ENCODE assay signal across 10 cellular contexts in genomic region chr1:217369271-217369981, GRCh38.
DNase-seq lines count a peak whose midpoint lies in the region; ATAC-seq and TF ChIP-seq lines count a peak whose summit lies in the region.
"Had no signal": no experiment of that assay in that cellular context is flagged by ENCODE, and none has a peak within 500 bp of the region (broad histone marks: within the 10 kb centered on the region; RNA-seq: fewer than 3 reads in every experiment).

No MANE protein-coding gene starts in this region.

- no peak for TF ChIP-seq CTCF in retinal pigment epithelial cell (conservative IDR thresholded peaks at IDR 0.05; ENCODE audit: low read depth, low read length)

- ATAC-seq in HG02798 (IDR thresholded peaks at IDR 0.05; ENCODE audit: poor library complexity, unreplicated experiment), result peak; percentile 95
- ATAC-seq: body of pancreas had no signal

- peak; percentile 2 for DNase-seq in NCI-H748 (lab: John Stamatoyannopoulos, UW; ENCODE audit: unreplicated experiment)
- no peak for DNase-seq in NCI-H748 treated with DMSO at 0.1 percent for 48 hours (lab: John Stamatoyannopoulos, UW)
- DNase-seq in Jurkat, Clone E6-1 (ENCODE audit: low read depth, low spot score), result peak; percentile 38
- DNase-seq in retinal pigment epithelial cell (ENCODE audit: low read depth), result peak; percentile 75
- no peak for DNase-seq in NCI-H526 (lab: John Stamatoyannopoulos, UW)
- DNase-seq in MV-4-11 (lab: John Stamatoyannopoulos, UW), result no peak
- no peak for DNase-seq in DMS79 treated with DMSO at 0.1 percent for 48 hours (lab: John Stamatoyannopoulos, UW)
- DNase-seq: activated CD4-positive, alpha-beta T cell treated with anti-CD3 and anti-CD28 coated beads for 1 hour; body of pancreas had no signal

- H3K4me3 ChIP-seq in Jurkat, Clone E6-1 (ENCODE audit: low read length), result no peak overlapping the region
- peak overlapping the region; percentile 13 for H3K4me3 ChIP-seq in retinal pigment epithelial cell (ENCODE audit: low read length)
- H3K4me3 ChIP-seq: body of pancreas had no signal

Comparison
In these comparisons a context has a peak if more than half of its experiments do, and no peak if none do; other contexts are left out.
1. DNase-seq: peak in NCI-H748 (single experiment), Jurkat, Clone E6-1 (single experiment) and retinal pigment epithelial cell (single experiment); none in NCI-H748 treated with DMSO at 0.1 percent for 48 hours (single experiment), NCI-H526 (0 of 2), MV-4-11 (single experiment) and DMS79 treated with DMSO at 0.1 percent for 48 hours (single experiment).